In the genomic region with DNA sequence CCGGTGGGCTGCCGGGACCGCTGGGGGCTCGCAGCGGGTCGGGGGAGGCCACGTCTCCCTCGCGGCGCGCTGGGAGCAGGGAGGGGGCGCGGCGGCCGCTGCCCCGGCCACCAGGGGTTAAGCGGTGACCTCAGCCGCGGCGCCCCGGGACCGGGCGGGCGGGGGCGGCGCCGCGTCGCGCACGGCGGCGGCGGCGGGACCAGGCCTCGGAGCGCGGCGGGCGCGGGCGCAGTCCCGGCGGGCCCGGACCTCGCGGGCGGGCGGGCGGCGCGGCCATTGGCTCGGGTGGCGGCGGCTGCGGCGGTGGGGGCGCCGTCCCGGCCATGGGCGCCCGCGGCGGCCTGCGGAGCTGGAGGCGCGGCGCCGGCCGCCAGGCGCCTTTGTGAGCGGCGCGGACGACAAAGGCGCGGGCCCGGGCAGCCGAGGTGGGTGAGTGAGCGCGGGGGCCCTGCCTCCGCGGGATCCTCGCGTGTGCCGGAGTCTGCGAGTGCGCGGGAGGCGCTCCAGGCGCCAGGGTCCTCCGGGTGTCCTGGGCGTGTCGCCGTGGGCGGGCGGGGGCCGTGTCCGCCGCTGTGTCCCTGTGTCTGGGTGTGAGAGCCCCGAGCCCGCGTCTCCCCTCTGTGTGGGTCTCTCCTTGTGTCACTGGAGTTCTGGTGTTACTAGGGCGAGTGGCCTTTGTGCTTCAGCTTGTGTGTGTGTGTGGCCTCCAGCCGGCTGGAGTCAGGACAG, we compare ENCODE assay signal across 1 cellular context.
TF ChIP-seq lines count a peak whose summit lies in the region.

A gene with protein sequence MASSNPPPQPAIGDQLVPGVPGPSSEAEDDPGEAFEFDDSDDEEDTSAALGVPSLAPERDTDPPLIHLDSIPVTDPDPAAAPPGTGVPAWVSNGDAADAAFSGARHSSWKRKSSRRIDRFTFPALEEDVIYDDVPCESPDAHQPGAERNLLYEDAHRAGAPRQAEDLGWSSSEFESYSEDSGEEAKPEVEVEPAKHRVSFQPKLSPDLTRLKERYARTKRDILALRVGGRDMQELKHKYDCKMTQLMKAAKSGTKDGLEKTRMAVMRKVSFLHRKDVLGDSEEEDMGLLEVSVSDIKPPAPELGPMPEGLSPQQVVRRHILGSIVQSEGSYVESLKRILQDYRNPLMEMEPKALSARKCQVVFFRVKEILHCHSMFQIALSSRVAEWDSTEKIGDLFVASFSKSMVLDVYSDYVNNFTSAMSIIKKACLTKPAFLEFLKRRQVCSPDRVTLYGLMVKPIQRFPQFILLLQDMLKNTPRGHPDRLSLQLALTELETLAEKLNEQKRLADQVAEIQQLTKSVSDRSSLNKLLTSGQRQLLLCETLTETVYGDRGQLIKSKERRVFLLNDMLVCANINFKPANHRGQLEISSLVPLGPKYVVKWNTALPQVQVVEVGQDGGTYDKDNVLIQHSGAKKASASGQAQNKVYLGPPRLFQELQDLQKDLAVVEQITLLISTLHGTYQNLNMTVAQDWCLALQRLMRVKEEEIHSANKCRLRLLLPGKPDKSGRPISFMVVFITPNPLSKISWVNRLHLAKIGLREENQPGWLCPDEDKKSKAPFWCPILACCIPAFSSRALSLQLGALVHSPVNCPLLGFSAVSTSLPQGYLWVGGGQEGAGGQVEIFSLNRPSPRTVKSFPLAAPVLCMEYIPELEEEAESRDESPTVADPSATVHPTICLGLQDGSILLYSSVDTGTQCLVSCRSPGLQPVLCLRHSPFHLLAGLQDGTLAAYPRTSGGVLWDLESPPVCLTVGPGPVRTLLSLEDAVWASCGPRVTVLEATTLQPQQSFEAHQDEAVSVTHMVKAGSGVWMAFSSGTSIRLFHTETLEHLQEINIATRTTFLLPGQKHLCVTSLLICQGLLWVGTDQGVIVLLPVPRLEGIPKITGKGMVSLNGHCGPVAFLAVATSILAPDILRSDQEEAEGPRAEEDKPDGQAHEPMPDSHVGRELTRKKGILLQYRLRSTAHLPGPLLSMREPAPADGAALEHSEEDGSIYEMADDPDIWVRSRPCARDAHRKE (N-terminal part only) (plus strand): TSS at position 173 of the 729 bp plus-strand sequence. CDS start 40,898 bp downstream, outside the sequence.

TF ChIP-seq in WTC11, 78 proteins besides CTCF, POLR2A, EP300 and RAD21 (continued from another document):
- TF ChIP-seq, protein P1, sequence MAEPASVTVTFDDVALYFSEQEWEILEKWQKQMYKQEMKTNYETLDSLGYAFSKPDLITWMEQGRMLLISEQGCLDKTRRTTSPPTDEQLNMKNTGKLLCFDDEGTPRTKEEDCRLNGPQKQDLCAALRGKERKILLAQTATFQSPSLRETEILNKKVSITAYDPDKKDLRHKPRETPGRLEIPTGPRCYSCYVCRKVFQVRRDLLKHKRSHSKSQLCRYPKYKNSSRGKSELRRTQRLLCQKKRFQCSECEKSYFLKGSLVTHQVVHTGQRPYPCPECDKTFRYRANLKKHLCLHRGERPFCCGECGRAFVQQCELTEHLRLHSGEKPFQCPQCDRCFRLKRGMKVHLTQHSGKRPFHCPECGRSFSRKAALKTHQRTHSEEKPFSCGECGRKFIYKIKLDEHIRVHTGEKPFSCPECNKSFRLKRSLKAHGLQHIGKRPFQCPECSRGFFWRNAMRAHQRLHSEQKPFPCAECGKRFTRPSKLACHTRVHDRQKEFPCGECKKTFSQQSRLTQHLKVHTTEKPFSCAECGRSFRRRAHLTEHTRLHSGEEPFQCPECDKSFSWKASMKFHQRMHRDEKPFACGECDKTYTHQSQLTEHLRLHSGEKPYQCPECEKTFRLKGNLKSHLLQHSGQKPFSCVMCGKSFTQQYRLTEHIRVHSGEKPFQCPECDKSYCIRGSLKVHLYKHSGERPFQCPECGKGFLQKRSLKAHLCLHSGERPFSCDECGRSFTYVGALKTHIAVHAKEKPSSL (CRISPR knock-in tag; conservative IDR thresholded peaks at IDR 0.05) = no peak
- TF ChIP-seq ESRRA (CRISPR knock-in tag; IDR thresholded peaks at IDR 0.05; ENCODE audit: borderline replicate concordance) = no peak
- no peak for TF ChIP-seq TCF7 (CRISPR knock-in tag; IDR thresholded peaks at IDR 0.05; ENCODE audit: low read depth)
- TF ChIP-seq ZNF138 (CRISPR knock-in tag; conservative IDR thresholded peaks at IDR 0.05) = no peak
- TF ChIP-seq, protein P2, sequence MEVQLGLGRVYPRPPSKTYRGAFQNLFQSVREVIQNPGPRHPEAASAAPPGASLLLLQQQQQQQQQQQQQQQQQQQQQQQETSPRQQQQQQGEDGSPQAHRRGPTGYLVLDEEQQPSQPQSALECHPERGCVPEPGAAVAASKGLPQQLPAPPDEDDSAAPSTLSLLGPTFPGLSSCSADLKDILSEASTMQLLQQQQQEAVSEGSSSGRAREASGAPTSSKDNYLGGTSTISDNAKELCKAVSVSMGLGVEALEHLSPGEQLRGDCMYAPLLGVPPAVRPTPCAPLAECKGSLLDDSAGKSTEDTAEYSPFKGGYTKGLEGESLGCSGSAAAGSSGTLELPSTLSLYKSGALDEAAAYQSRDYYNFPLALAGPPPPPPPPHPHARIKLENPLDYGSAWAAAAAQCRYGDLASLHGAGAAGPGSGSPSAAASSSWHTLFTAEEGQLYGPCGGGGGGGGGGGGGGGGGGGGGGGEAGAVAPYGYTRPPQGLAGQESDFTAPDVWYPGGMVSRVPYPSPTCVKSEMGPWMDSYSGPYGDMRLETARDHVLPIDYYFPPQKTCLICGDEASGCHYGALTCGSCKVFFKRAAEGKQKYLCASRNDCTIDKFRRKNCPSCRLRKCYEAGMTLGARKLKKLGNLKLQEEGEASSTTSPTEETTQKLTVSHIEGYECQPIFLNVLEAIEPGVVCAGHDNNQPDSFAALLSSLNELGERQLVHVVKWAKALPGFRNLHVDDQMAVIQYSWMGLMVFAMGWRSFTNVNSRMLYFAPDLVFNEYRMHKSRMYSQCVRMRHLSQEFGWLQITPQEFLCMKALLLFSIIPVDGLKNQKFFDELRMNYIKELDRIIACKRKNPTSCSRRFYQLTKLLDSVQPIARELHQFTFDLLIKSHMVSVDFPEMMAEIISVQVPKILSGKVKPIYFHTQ (CRISPR knock-in tag; IDR thresholded peaks at IDR 0.05) = no peak
- no peak for TF ChIP-seq ZNF232 (CRISPR knock-in tag; IDR thresholded peaks at IDR 0.05)
- TF ChIP-seq CBFB (CRISPR knock-in tag; IDR thresholded peaks at IDR 0.05; ENCODE audit: low read depth) = no peak
- TF ChIP-seq SOX15 (CRISPR knock-in tag; IDR thresholded peaks at IDR 0.05) = no peak
- TF ChIP-seq, protein P3, sequence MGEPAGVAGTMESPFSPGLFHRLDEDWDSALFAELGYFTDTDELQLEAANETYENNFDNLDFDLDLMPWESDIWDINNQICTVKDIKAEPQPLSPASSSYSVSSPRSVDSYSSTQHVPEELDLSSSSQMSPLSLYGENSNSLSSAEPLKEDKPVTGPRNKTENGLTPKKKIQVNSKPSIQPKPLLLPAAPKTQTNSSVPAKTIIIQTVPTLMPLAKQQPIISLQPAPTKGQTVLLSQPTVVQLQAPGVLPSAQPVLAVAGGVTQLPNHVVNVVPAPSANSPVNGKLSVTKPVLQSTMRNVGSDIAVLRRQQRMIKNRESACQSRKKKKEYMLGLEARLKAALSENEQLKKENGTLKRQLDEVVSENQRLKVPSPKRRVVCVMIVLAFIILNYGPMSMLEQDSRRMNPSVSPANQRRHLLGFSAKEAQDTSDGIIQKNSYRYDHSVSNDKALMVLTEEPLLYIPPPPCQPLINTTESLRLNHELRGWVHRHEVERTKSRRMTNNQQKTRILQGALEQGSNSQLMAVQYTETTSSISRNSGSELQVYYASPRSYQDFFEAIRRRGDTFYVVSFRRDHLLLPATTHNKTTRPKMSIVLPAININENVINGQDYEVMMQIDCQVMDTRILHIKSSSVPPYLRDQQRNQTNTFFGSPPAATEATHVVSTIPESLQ (CRISPR knock-in tag; IDR thresholded peaks at IDR 0.05) = no peak
- TF ChIP-seq, protein P4, sequence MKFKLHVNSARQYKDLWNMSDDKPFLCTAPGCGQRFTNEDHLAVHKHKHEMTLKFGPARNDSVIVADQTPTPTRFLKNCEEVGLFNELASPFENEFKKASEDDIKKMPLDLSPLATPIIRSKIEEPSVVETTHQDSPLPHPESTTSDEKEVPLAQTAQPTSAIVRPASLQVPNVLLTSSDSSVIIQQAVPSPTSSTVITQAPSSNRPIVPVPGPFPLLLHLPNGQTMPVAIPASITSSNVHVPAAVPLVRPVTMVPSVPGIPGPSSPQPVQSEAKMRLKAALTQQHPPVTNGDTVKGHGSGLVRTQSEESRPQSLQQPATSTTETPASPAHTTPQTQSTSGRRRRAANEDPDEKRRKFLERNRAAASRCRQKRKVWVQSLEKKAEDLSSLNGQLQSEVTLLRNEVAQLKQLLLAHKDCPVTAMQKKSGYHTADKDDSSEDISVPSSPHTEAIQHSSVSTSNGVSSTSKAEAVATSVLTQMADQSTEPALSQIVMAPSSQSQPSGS (CRISPR knock-in tag; IDR thresholded peaks at IDR 0.05; ENCODE audit: borderline replicate concordance, low read depth) = no peak
- TF ChIP-seq TEAD4 (CRISPR knock-in tag; IDR thresholded peaks at IDR 0.05) = no peak
TF ChIP-seq in WTC11: peak in this region for 0.
